In the genomic region with DNA sequence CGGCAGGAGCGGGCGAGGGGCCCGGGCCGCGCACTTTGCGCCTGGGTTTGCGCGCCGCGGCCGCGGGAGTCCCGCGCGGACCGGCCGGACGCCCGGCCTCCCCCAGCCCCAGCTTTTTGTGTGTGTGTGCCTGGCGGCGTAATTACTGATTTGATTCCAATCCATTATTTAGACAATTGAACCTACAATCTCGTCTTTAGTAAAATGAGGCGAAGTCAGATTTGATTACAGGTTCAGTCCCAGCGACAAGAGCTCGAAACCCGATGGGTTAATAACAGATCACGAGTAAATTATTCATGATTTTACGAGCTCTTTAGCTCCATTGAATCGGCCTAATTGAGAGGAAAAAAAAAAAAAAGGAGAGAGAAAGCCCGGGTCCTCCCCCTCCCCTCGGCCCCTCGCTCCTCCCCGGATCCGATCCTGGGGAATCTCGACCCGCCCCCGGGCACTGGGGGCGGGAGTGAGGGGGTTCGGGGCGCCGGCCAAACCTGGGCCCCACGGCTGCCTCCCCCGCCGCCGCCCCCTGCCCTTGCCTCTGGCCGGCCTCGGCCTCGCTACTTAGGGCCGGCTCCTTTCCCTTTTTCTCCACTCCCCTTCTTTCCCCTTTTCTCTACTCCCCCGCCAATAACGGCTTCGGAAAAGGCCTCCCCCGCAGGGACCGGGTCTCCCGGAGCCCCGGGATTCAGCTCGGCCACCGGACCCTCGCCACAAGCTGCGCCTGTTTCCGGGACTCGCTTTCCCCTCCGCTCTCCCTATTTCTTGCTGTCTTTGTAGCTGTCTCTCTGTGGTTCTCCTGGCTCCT, we compare ENCODE assay signal across 1 cellular context.
TF ChIP-seq lines count a peak whose summit lies in the region.

No MANE protein-coding gene starts in this region.

TF ChIP-seq in IMR-90, 13 proteins besides CTCF, POLR2A, EP300 and RAD21:
- TF ChIP-seq USF2 (IDR thresholded peaks at IDR 0.05; ENCODE audit: low read depth, low read length) = no peak
- no peak for TF ChIP-seq MAFK (IDR thresholded peaks at IDR 0.05; ENCODE audit: low read depth, low read length)
- TF ChIP-seq MXI1 (IDR thresholded peaks at IDR 0.05; ENCODE audit: borderline replicate concordance, low read depth, low read length) = no peak
- no peak for TF ChIP-seq BHLHE40 (IDR thresholded peaks at IDR 0.05; ENCODE audit: low read depth, low read length)
- TF ChIP-seq FOS (IDR thresholded peaks at IDR 0.05; ENCODE audit: low read depth, low read length) = no peak
- TF ChIP-seq CEBPB (IDR thresholded peaks at IDR 0.05; ENCODE audit: low read depth, low read length) = no peak
